ENCODE assay signal across 8 cellular contexts in the genomic region with DNA sequence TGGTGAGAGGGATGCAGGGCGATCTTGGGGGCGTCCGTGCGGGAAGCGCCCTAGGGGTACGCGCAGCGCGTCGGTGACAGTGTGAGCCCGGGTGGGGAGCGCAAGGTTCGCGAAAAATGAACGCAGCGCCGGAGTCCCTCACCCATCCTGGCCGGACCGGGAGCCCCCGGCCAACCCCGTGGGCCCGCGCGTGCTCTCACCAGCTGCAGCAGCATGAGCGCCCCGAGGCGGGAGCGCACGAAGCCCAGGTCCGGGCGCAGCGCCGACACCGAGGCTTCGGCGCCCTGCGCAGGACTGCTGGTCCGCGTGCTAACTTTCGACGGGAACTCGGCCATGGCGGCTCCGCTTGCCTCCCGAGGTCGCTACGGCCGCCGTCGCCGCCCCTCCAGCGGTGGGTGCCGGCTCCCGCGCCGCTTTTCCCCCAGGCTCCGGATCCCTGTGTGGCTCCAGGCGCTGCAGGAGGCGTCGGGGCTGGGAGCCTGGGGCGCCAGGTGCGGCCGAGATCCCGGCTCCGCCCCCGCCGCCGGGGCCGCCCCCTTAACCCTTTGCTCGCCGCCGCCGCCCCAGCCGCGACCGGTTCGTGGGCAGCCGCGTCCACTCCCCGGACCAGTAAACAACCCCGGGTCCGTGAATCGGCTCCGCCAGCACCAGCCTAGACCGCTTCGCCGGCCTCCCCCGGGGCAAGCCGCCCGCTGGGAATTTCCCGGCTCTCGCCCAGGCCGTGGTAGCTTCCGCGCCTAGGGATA. TPM values are rescaled to one million over a fixed set of nuclear protein-coding genes. Genes with fewer than 3 reads are reported as not detected.
DNase-seq lines count a peak whose midpoint lies in the region; ATAC-seq and TF ChIP-seq lines count a peak whose summit lies in the region.

A gene with protein sequence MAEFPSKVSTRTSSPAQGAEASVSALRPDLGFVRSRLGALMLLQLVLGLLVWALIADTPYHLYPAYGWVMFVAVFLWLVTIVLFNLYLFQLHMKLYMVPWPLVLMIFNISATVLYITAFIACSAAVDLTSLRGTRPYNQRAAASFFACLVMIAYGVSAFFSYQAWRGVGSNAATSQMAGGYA (minus strand): TSS at position 467 of the 746 bp plus-strand sequence. CDS start 132 bp downstream, at position 335.

- WGBS in lung, 2 donors: 2% methylated on average over 86 to 95 of the region's 95 CpGs

- no peaks in the 10 kb centered on the region for H3K27me3 ChIP-seq in lung (ENCODE audit: control insufficient read depth, insufficient read depth)

- no peaks in the 10 kb centered on the region for H3K9me3 Mint-ChIP-seq in Calu3 (ENCODE audit: low read depth, unreplicated experiment)
- H3K9me3 Mint-ChIP-seq in stimulated activated naive B cell treated with anti-CD40 and anti-IgM and Interleukin-4, amounts not matched to agents 10 μg/mL and 1 μg/mL and 100 μg/mL, for 72 hours: no peaks in the 10 kb centered on the region

- peaks cover 0 to 6% of the 10 kb centered on the region in 2 donors for H3K4me1 ChIP-seq in lung (ENCODE audit: control insufficient read depth in 2 of 2, insufficient read depth in 2 of 2, low read length in 2 of 2)

- no peak for TF ChIP-seq CTCF in Calu3 (IDR thresholded peaks at IDR 0.05; ENCODE audit: unreplicated experiment)
- no peak for TF ChIP-seq CTCF in lung (IDR thresholded peaks at IDR 0.05; ENCODE audit: control extremely low read depth, extremely low read depth)

- DNase-seq in Calu3 (peak; percentile 87), HuH-7.5 (ENCODE audit: low spot score) (peak; percentile 79), lung (ENCODE audit: low spot score) (no peak), NCI-H446 treated with DMSO at 0.1 percent for 48 hours (lab: John Stamatoyannopoulos, UW) (no peak), SKM-1 (lab: John Stamatoyannopoulos, UW; ENCODE audit: unreplicated experiment) (no peak)
- DNase-seq in activated CD4-positive, alpha-beta T cell treated with anti-CD3 and anti-CD28 coated beads, Interleukin-2, amount 50 U/mL, for 48 hours: peak; percentile 35 to 54
- DNase-seq in effector CD4-positive, alpha-beta T cell: peak; percentile 10
- DNase-seq in stimulated activated naive B cell treated with anti-CD40 and anti-IgM and Interleukin-4, amounts not matched to agents 10 μg/mL and 1 μg/mL and 100 μg/mL, for 72 hours: peak; percentile 12

- H3K36me3 ChIP-seq in lung (ENCODE audit: control insufficient read depth in 2 of 2, insufficient read depth in 2 of 2, low read length in 2 of 2): no peaks in the 10 kb centered on the region

- peaks cover 36% of the 10 kb centered on the region for H3K4me1 Mint-ChIP-seq in Calu3 (ENCODE audit: low read depth, unreplicated experiment)
- peaks cover 7 to 13% of the 10 kb centered on the region in 2 donors for H3K4me1 Mint-ChIP-seq in stimulated activated naive B cell treated with anti-CD40 and anti-IgM and Interleukin-4, amounts not matched to agents 10 μg/mL and 1 μg/mL and 100 μg/mL, for 72 hours

- peak within 1 kb of the TSS; percentile 75 for H3K4me3 Mint-ChIP-seq in Calu3 (ENCODE audit: low read depth, unreplicated experiment)
- peak within 1 kb of the TSS; percentile 75 to 79 for H3K4me3 Mint-ChIP-seq in stimulated activated naive B cell treated with anti-CD40 and anti-IgM and Interleukin-4, amounts not matched to agents 10 μg/mL and 1 μg/mL and 100 μg/mL, for 72 hours

- H3K9me3 ChIP-seq in lung (ENCODE audit: control insufficient read depth in 2 of 2, insufficient read depth in 1 of 2, low read length in 1 of 2): no peaks in the 10 kb centered on the region

- intact Hi-C loops in Calu3 (cut with micrococcal nuclease; ENCODE audit: unreplicated experiment): no loop called here

- H3K4me3 ChIP-seq in lung: peak within 1 kb of the TSS; percentile 68

- peak; percentile 88 for ATAC-seq in lung (ENCODE audit: insufficient read depth, low FRiP score)
- peak; percentile 63 to 69 for ATAC-seq in stimulated activated naive B cell treated with anti-CD40 and anti-IgM and Interleukin-4, amounts not matched to agents 10 μg/mL and 1 μg/mL and 100 μg/mL, for 72 hours (replicated peaks)

- H3K36me3 Mint-ChIP-seq in Calu3 (ENCODE audit: insufficient read depth, unreplicated experiment): peaks cover 31% of the 10 kb centered on the region
- H3K36me3 Mint-ChIP-seq in stimulated activated naive B cell treated with anti-CD40 and anti-IgM and Interleukin-4, amounts not matched to agents 10 μg/mL and 1 μg/mL and 100 μg/mL, for 72 hours: no peaks in the 10 kb centered on the region

- peak within 1 kb of the TSS in 1 of 2 donors; percentile 90 for H3K27ac ChIP-seq in lung (ENCODE audit: low read depth in 1 of 2, low read length in 1 of 2)

- H3K27me3 Mint-ChIP-seq in Calu3 (ENCODE audit: unreplicated experiment): no peaks in the 10 kb centered on the region
- peaks cover 40 to 55% of the 10 kb centered on the region in 2 donors for H3K27me3 Mint-ChIP-seq in stimulated activated naive B cell treated with anti-CD40 and anti-IgM and Interleukin-4, amounts not matched to agents 10 μg/mL and 1 μg/mL and 100 μg/mL, for 72 hours

- CTCF ChIA-PET in Calu3 (lab: Charles Lee): interaction anchor here (1.0 to 1.9 kb wide), 4 partner anchors 16 to 39 kb away, joined by 3 to 5 read pairs (median 4); partner anchors contain the start of gene ARL2BP

- no TSS peak for BruUV-seq in Calu3 (replicated peaks; lab: Mats Ljungman, UMichigan)

- H3K27ac Mint-ChIP-seq in Calu3 (ENCODE audit: unreplicated experiment): peak within 1 kb of the TSS; percentile 49
- H3K27ac Mint-ChIP-seq in stimulated activated naive B cell treated with anti-CD40 and anti-IgM and Interleukin-4, amounts not matched to agents 10 μg/mL and 1 μg/mL and 100 μg/mL, for 72 hours: peak within 1 kb of the TSS; percentile 5

RNA-seq across cellular contexts. Expression of the gene that starts here (rescaled TPM):
- total RNA-seq in Calu3 (2022): 38.3 and 40.3 TPM in 2 replicates
- total RNA-seq in lung: 10 to 100 TPM; 23.8 to 63.7 TPM
- 10 to 100 TPM; 59.6 to 98.7 TPM for polyA plus RNA-seq in lung

Comparison
In these comparisons a context has a peak if more than half of its experiments do, and no peak if none do; other contexts are left out.
1. DNase-seq: peak in Calu3 (single experiment), HuH-7.5 (single experiment), activated CD4-positive, alpha-beta T cell treated with anti-CD3 and anti-CD28 coated beads, Interleukin-2, amount 50 U/mL, for 48 hours (2 of 2), effector CD4-positive, alpha-beta T cell (single experiment) and stimulated activated naive B cell treated with anti-CD40 and anti-IgM and Interleukin-4, amounts not matched to agents 10 μg/mL and 1 μg/mL and 100 μg/mL, for 72 hours (single experiment); none in lung (single experiment), NCI-H446 treated with DMSO at 0.1 percent for 48 hours (single experiment) and SKM-1 (single experiment).